ENCODE assay signal across 15 cellular contexts in the genomic region with DNA sequence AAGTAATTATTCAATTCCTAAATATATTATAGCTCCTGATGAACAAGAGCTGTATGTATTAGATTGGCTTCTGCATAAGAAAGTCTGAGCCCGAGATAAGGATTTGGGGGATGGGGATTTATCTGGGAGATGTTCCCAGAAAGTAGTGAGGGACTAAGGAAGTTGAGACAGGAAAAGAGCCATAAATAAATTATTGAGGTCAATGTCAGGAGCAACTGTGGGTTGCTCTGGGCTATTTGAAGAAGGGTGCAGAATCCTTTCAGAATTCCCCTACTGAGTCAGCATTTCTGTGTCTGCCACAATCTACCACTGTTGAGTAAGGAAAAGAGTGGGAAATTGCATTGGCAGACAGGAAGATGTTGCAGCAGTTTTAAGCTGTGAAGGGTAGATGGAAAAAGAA. TPM values are rescaled to one million over a fixed set of nuclear protein-coding genes. Genes with fewer than 3 reads are reported as not detected.
A peak's percentile ranks its signal among the peaks of the same experiment; 100 is the strongest.
DNase-seq lines count a peak whose midpoint lies in the region; TF ChIP-seq lines count a peak whose summit lies in the region.
"Had no signal": no experiment of that assay in that cellular context is flagged by ENCODE, and none has a peak within 500 bp of the region (broad histone marks: within the 10 kb centered on the region; RNA-seq: fewer than 3 reads in every experiment).

No MANE protein-coding gene starts in this region.

- no peaks in the 10 kb centered on the region for H3K9me2 ChIP-seq in MM.1S (replicated peaks; ENCODE audit: insufficient read depth, low read length)

- peak overlapping the region; percentile 35 for H3K4me2 ChIP-seq in MM.1S (ENCODE audit: low read depth, low read length)

- H3K79me2 ChIP-seq in MM.1S (ENCODE audit: low read length) = no peaks in the 10 kb centered on the region

- no peak overlapping the region for H3K9ac ChIP-seq in MM.1S (ENCODE audit: low read length)

- H3K27me3 ChIP-seq in MM.1S (replicated peaks; ENCODE audit: insufficient read depth, low read length) = no peaks in the 10 kb centered on the region
- H3K27me3 ChIP-seq: tibial artery had no signal

- H3K9me3 ChIP-seq in MM.1S (replicated peaks; ENCODE audit: insufficient read depth, low read length) = no peaks in the 10 kb centered on the region
- H3K9me3 ChIP-seq: tibial artery had no signal

- H3K27ac ChIP-seq in MM.1S (ENCODE audit: low read length) = peak overlapping the region; percentile 45; the same call in 1 of the 2 replicates
- H3K27ac ChIP-seq: tibial artery had no signal

- TF ChIP-seq CTCF in MM.1S (IDR thresholded peaks at IDR 0.05; ENCODE audit: low read length) (no peak), fibroblast of mammary gland (conservative IDR thresholded peaks at IDR 0.05; ENCODE audit: control insufficient read depth, insufficient read depth, low read depth, low read length) (no peak), GM13976 (IDR thresholded peaks at IDR 0.05; ENCODE audit: borderline replicate concordance, control extremely low read depth, extremely low read depth, insufficient read depth, missing control alignments) (no peak), GM20000 (IDR thresholded peaks at IDR 0.05; ENCODE audit: extremely low read depth, missing control alignments) (no peak)

- peak; percentile 73 for DNase-seq in EL
- DNase-seq in MM.1S = peak; percentile 40
- peak; percentile 71 for DNase-seq in fibroblast of mammary gland (ENCODE audit: low read depth)
- DNase-seq in myocyte (ENCODE audit: low read depth) = peak; percentile 89
- DNase-seq in GM13976 (ENCODE audit: low spot score) = no peak
- no peak for DNase-seq in GF-D8 (lab: John Stamatoyannopoulos, UW)
- DNase-seq in NK-92 treated with Interleukin-12 subunit alpha and Interleukin-12 subunit beta, amount 100 ng/mL, for 24 hours (lab: John Stamatoyannopoulos, UW) = no peak
- DNase-seq in GM20000 (ENCODE audit: low spot score) = no peak
- DNase-seq: Caco-2, NCI-H1417 treated with DMSO at 0.1 percent for 48 hours, NCI-H82, posterior cingulate gyrus, tibial artery had no signal

- H3K36me3 ChIP-seq in MM.1S (replicated peaks; ENCODE audit: insufficient read depth, low read length) = no peaks in the 10 kb centered on the region
- H3K36me3 ChIP-seq: tibial artery had no signal

- peaks cover 9% of the 10 kb centered on the region for H3F3A ChIP-seq in MM.1S (ENCODE audit: insufficient read depth, low read length)

- H3K4me1 ChIP-seq in MM.1S (ENCODE audit: low read length) = peaks cover 16% of the 10 kb centered on the region

- no peaks in the 10 kb centered on the region for H4K20me1 ChIP-seq in MM.1S (ENCODE audit: insufficient read depth, low read length)

- peak overlapping the region; percentile 18; the same call in 1 of the 2 replicates for H2AFZ ChIP-seq in MM.1S (ENCODE audit: low read length)

- in situ Hi-C loops in GM13976 (cut with MboI; ENCODE audit: low sequenced_read_pairs, unreplicated experiment) = no loop called here

- no peak overlapping the region for H3K4me3 ChIP-seq in MM.1S (ENCODE audit: low read length)
- no peak overlapping the region for H3K4me3 ChIP-seq in fibroblast of mammary gland (ENCODE audit: control insufficient read depth, low read depth, low read length)
- H3K4me3 ChIP-seq: tibial artery had no signal

RNA-seq across cellular contexts. Expression of gene TDO2, which starts 3.1 kb away (rescaled TPM):
- total RNA-seq in myocyte = 0.99 and 3.1 TPM in 2 replicates
- polyA plus RNA-seq in myocyte (2012) = 0.29 TPM
- total RNA-seq: T-helper 1 cell treated with Interleukin-12 subunit alpha and Interleukin-12 subunit beta and Interleukin-4 antibody, amounts not matched to agents 30 ng/mL and 1 ng/mL, for 36 hours had no signal

RNA-seq across cellular contexts. Expression of gene ASIC5, which starts 34.3 kb away (rescaled TPM):
- not detected in 2 replicates for total RNA-seq in myocyte
- polyA plus RNA-seq in myocyte (2012) = not detected
- total RNA-seq: Caco-2; T-helper 1 cell treated with Interleukin-12 subunit alpha and Interleukin-12 subunit beta and Interleukin-4 antibody, amounts not matched to agents 30 ng/mL and 1 ng/mL, for 36 hours had no signal
- polyA plus RNA-seq: adipose tissue had no signal

RNA-seq across cellular contexts. Expression of gene CTSO, which starts 53.3 kb away (rescaled TPM):
- total RNA-seq in myocyte = 29.4 and 32.9 TPM in 2 replicates
- polyA plus RNA-seq in myocyte (2012) = 11.3 TPM

Comparison
In these comparisons a context has a peak if more than half of its experiments do, and no peak if none do; other contexts are left out.
1. DNase-seq: peak in EL (single experiment), MM.1S (single experiment), fibroblast of mammary gland (single experiment) and myocyte (single experiment); none in GM13976 (single experiment), GF-D8 (single experiment), NK-92 treated with Interleukin-12 subunit alpha and Interleukin-12 subunit beta, amount 100 ng/mL, for 24 hours (single experiment) and GM20000 (single experiment).